Comparison of ENCODE assay signal across 1 cellular context in the genomic region with DNA sequence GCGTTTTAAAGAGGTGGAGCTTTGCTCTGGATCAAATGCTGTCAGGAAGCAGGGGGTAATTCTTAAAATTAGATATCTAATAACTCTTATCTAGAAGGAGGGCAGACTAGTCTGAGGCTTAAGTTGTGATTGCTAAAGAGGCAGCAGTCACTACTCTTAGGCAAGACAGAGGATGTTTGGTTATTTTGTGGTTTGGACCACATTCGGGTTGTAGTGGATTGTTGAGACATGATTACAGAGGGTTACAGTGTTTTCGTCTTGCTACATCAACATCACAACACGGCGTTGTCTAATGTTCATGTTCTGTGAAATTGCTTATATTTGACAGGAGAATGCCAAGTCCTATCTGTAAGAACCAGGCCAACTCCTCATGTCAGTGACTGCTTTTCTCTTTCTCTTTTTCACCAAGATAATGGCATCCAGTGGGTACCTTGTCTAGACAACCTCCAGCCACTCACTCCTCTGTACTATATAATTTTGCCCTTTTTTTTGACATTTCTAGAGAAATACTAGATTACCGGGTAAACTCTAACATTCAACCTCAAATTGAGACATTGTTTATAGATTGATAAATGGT.
TF ChIP-seq lines count a peak whose summit lies in the region.

No MANE protein-coding gene starts in this region.

TF ChIP-seq in K562, 482 proteins besides CTCF, POLR2A, EP300 and RAD21:
- TF ChIP-seq ZNF318 (IDR thresholded peaks at IDR 0.05; ENCODE audit: borderline replicate concordance in 1 of 2, low read depth in 1 of 2) (no peak), CBFA2T3 (IDR thresholded peaks at IDR 0.05) (peak; percentile 24), RFX5 (IDR thresholded peaks at IDR 0.05; ENCODE audit: low read depth, low read length) (no peak), CEBPB (tag; IDR thresholded peaks at IDR 0.05) (peak; percentile 70; the same call in 1 of the 2 replicates), CEBPG (CRISPR knock-in tag; IDR thresholded peaks at IDR 0.05) (peak; percentile 45), CEBPG (tag; conservative IDR thresholded peaks at IDR 0.05 in 1 of 2, IDR thresholded peaks at IDR 0.05 in 1 of 2) (peak; percentile 73 to 83)
- TF ChIP-seq, protein P1, sequence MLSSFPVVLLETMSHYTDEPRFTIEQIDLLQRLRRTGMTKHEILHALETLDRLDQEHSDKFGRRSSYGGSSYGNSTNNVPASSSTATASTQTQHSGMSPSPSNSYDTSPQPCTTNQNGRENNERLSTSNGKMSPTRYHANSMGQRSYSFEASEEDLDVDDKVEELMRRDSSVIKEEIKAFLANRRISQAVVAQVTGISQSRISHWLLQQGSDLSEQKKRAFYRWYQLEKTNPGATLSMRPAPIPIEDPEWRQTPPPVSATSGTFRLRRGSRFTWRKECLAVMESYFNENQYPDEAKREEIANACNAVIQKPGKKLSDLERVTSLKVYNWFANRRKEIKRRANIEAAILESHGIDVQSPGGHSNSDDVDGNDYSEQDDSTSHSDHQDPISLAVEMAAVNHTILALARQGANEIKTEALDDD (IDR thresholded peaks at IDR 0.05), result peak; percentile 51; the same call in 1 of the 2 replicates
